In the genomic region with DNA sequence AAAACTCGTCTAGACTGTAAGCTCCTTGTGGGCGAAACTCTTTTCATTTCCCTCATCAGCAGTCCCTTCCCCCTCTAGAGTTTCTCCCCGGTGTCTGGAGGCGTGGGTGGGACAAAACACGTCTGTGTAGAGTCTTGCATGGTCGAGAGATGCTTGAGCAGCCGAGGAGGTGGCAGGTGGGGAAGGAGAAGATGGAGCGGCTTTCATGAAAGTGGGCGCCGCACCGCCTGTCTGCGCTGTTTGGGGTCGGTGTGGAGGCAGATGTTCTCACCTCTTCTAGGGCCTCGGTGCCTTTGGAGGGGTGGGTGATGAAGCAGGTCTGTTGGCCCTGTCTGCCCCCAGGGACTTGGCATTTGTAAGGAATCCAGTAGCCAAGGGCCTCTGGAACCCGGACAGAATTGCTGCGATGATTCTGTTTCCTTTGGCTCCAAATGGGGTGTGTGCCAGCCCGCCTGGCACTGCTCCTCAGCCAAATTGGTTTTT, we compare ENCODE assay signal across 1 cellular context.
TF ChIP-seq lines count a peak whose summit lies in the region.

No MANE protein-coding gene starts in this region.

TF ChIP-seq in IMR-90, 13 proteins besides CTCF, POLR2A, EP300 and RAD21 (continued from another document):
- TF ChIP-seq, protein P1, sequence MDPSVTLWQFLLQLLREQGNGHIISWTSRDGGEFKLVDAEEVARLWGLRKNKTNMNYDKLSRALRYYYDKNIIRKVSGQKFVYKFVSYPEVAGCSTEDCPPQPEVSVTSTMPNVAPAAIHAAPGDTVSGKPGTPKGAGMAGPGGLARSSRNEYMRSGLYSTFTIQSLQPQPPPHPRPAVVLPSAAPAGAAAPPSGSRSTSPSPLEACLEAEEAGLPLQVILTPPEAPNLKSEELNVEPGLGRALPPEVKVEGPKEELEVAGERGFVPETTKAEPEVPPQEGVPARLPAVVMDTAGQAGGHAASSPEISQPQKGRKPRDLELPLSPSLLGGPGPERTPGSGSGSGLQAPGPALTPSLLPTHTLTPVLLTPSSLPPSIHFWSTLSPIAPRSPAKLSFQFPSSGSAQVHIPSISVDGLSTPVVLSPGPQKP (IDR thresholded peaks at IDR 0.05; ENCODE audit: borderline replicate concordance, low read depth, low read length) = no peak
- TF ChIP-seq FOS (IDR thresholded peaks at IDR 0.05; ENCODE audit: low read depth, low read length) (no peak), CEBPB (IDR thresholded peaks at IDR 0.05; ENCODE audit: low read depth, low read length) (no peak), MAZ (IDR thresholded peaks at IDR 0.05; ENCODE audit: borderline replicate concordance, low read depth, low read length) (no peak), SMC3 (IDR thresholded peaks at IDR 0.05; ENCODE audit: low read depth, low read length) (no peak), RCOR1 (IDR thresholded peaks at IDR 0.05; ENCODE audit: insufficient replicate concordance, low read length) (no peak), NFE2L2 (IDR thresholded peaks at IDR 0.05; ENCODE audit: low read depth, low read length) (no peak)
- TF ChIP-seq, protein P2, sequence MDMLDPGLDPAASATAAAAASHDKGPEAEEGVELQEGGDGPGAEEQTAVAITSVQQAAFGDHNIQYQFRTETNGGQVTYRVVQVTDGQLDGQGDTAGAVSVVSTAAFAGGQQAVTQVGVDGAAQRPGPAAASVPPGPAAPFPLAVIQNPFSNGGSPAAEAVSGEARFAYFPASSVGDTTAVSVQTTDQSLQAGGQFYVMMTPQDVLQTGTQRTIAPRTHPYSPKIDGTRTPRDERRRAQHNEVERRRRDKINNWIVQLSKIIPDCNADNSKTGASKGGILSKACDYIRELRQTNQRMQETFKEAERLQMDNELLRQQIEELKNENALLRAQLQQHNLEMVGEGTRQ (IDR thresholded peaks at IDR 0.05; ENCODE audit: low read depth, low read length) = no peak
